In the genomic region with DNA sequence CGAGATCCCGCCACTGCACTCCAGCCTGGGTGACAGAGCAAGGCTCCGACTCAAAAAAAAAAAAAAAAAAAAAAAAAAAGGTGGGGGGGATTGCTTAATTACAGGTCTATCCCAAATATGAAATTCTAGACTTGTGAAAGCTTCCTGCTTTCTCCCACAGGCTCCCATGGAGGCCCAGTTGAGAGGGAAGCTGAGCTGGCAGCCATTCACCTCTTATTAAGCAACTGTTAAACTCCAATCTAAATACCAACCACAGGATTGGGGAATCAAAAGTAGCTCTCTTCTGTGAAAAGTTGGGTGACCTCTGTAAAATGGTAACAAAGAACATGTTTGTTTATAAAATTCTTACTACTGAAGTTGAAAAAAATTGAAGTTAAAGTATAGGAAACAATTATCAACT, we compare ENCODE assay signal across 27 cellular contexts. TPM values are rescaled to one million over a fixed set of nuclear protein-coding genes. Genes with fewer than 3 reads are reported as not detected.
A peak's percentile ranks its signal among the peaks of the same experiment; 100 is the strongest.
DNase-seq lines count a peak whose midpoint lies in the region; ATAC-seq and TF ChIP-seq lines count a peak whose summit lies in the region.
"Had no signal": no experiment of that assay in that cellular context is flagged by ENCODE, and none has a peak within 500 bp of the region (broad histone marks: within the 10 kb centered on the region; RNA-seq: fewer than 3 reads in every experiment).

No MANE protein-coding gene starts in this region.

- H3K9me3 Mint-ChIP-seq in activated T-cell treated with anti-CD3 and anti-CD28 coated beads, Interleukin-2, amount 50 U/mL, for 72 hours, result no peaks in the 10 kb centered on the region
- H3K9me3 Mint-ChIP-seq: activated CD4-positive, alpha-beta T cell treated with anti-CD3 and anti-CD28 coated beads, Interleukin-2, amount 10 ng/mL, durations not matched to agents 24 days and 14 days; activated naive CD4-positive, alpha-beta T cell treated with anti-CD3 and anti-CD28 coated beads, Interleukin-2, amount 10 ng/mL, durations not matched to agents 7 days and 5 days; activated T-cell treated with anti-CD3 and anti-CD28 coated beads, Interleukin-2, amount 50 U/mL, for 4 hours; neural crest cell had no signal

- no peak overlapping the region for H3K27ac ChIP-seq in testis
- H3K27ac ChIP-seq: C4-2B, coronary artery, sigmoid colon, stomach, upper lobe of left lung, VCaP had no signal

- no peaks in the 10 kb centered on the region for H3K27me3 Mint-ChIP-seq in activated T-cell treated with anti-CD3 and anti-CD28 coated beads, Interleukin-2, amount 50 U/mL, for 72 hours (ENCODE audit: low read depth)
- H3K27me3 Mint-ChIP-seq: activated CD4-positive, alpha-beta T cell treated with anti-CD3 and anti-CD28 coated beads, Interleukin-2, amount 10 ng/mL, durations not matched to agents 24 days and 14 days; activated naive CD4-positive, alpha-beta T cell treated with anti-CD3 and anti-CD28 coated beads, Interleukin-2, amount 10 ng/mL, durations not matched to agents 7 days and 5 days had no signal

- H3K36me3 Mint-ChIP-seq in activated T-cell treated with anti-CD3 and anti-CD28 coated beads, Interleukin-2, amount 50 U/mL, for 72 hours (ENCODE audit: insufficient read depth in 2 of 2), result peaks cover 0 to 7% of the 10 kb centered on the region in 2 donors

- no peaks in the 10 kb centered on the region for H3K9me3 ChIP-seq in testis
- H3K9me3 ChIP-seq: MG63, sigmoid colon, stomach, upper lobe of left lung had no signal

- no peak for DNase-seq in activated T-cell treated with anti-CD3 and anti-CD28 coated beads, Interleukin-2, amount 50 U/mL, for 72 hours
- no peak for DNase-seq in activated T-cell treated with anti-CD3 and anti-CD28 coated beads, Interleukin-2, amount 50 U/mL, for 48 hours
- DNase-seq in NOMO-1 treated with DMSO at 0.1 percent for 48 hours (lab: John Stamatoyannopoulos, UW; ENCODE audit: unreplicated experiment) (peak; percentile 27), fibroblast of mammary gland (ENCODE audit: low read depth) (peak; percentile 30), testis (peak; percentile 9), GDM1 (lab: John Stamatoyannopoulos, UW) (no peak), GM13977 (ENCODE audit: low spot score) (no peak)
- DNase-seq: activated CD4-positive, alpha-beta T cell treated with anti-CD3 and anti-CD28 coated beads, Interleukin-2, amount 10 ng/mL, durations not matched to agents 24 days and 14 days; activated naive CD4-positive, alpha-beta T cell treated with anti-CD3 and anti-CD28 coated beads, Interleukin-2, amount 10 ng/mL, durations not matched to agents 7 days and 5 days; activated T-cell treated with anti-CD3 and anti-CD28 coated beads, Interleukin-2, amount 50 U/mL, for 4 hours; GOT3; NCI-H146; NCI-H446 treated with DMSO at 0.1 percent for 48 hours; sigmoid colon; stomach; upper lobe of left lung had no signal

- intact Hi-C loops in testis (cut with DNase I; ENCODE audit: low total_unique reads), result no loop called here

- H3K27ac Mint-ChIP-seq in activated T-cell treated with anti-CD3 and anti-CD28 coated beads, Interleukin-2, amount 50 U/mL, for 72 hours, result peak overlapping the region; percentile 42
- H3K27ac Mint-ChIP-seq: activated CD4-positive, alpha-beta T cell treated with anti-CD3 and anti-CD28 coated beads, Interleukin-2, amount 10 ng/mL, durations not matched to agents 24 days and 14 days; activated naive CD4-positive, alpha-beta T cell treated with anti-CD3 and anti-CD28 coated beads, Interleukin-2, amount 10 ng/mL, durations not matched to agents 7 days and 5 days had no signal

- H3K36me3 ChIP-seq in testis (ENCODE audit: low read depth, missing control alignments), result no peaks in the 10 kb centered on the region

- no peak overlapping the region for H3K4me3 ChIP-seq in fibroblast of mammary gland (ENCODE audit: control insufficient read depth, low read depth, low read length)
- no peak overlapping the region for H3K4me3 ChIP-seq in testis
- H3K4me3 ChIP-seq: coronary artery, K562, MG63, sigmoid colon, stomach, upper lobe of left lung had no signal

- 87 to 93% methylated on average over 3 of the region's 3 CpGs for WGBS in testis, 2 donors

- no peaks in the 10 kb centered on the region for H3K4me1 Mint-ChIP-seq in activated T-cell treated with anti-CD3 and anti-CD28 coated beads, Interleukin-2, amount 50 U/mL, for 72 hours (ENCODE audit: low read depth)
- H3K4me1 Mint-ChIP-seq: activated CD4-positive, alpha-beta T cell treated with anti-CD3 and anti-CD28 coated beads, Interleukin-2, amount 10 ng/mL, durations not matched to agents 24 days and 14 days; activated naive CD4-positive, alpha-beta T cell treated with anti-CD3 and anti-CD28 coated beads, Interleukin-2, amount 10 ng/mL, durations not matched to agents 7 days and 5 days; neural crest cell had no signal

- no peaks in the 10 kb centered on the region for H3K4me1 ChIP-seq in testis
- H3K4me1 ChIP-seq: sigmoid colon, stomach, upper lobe of left lung had no signal

- no peak for TF ChIP-seq CTCF in fibroblast of mammary gland (conservative IDR thresholded peaks at IDR 0.05; ENCODE audit: control insufficient read depth, insufficient read depth, low read depth, low read length)
- TF ChIP-seq CTCF in testis (IDR thresholded peaks at IDR 0.05), result no peak
- TF ChIP-seq CTCF in GM13977 (IDR thresholded peaks at IDR 0.05; ENCODE audit: extremely low read depth, insufficient read depth, missing control alignments), result no peak

- no peak overlapping the region for H3K4me3 Mint-ChIP-seq in activated T-cell treated with anti-CD3 and anti-CD28 coated beads, Interleukin-2, amount 50 U/mL, for 72 hours
- H3K4me3 Mint-ChIP-seq: activated CD4-positive, alpha-beta T cell treated with anti-CD3 and anti-CD28 coated beads, Interleukin-2, amount 10 ng/mL, durations not matched to agents 24 days and 14 days; activated naive CD4-positive, alpha-beta T cell treated with anti-CD3 and anti-CD28 coated beads, Interleukin-2, amount 10 ng/mL, durations not matched to agents 7 days and 5 days; activated T-cell treated with anti-CD3 and anti-CD28 coated beads, Interleukin-2, amount 50 U/mL, for 4 hours; neural crest cell had no signal

- H3K27me3 ChIP-seq in testis, result no peaks in the 10 kb centered on the region
- H3K27me3 ChIP-seq: MG63, sigmoid colon, stomach, upper lobe of left lung had no signal

- no peak for ATAC-seq in activated T-cell treated with anti-CD3 and anti-CD28 coated beads, Interleukin-2, amount 50 U/mL, for 72 hours (replicated peaks in 1 of 2)
- ATAC-seq in HG02870 (IDR thresholded peaks at IDR 0.05; ENCODE audit: unreplicated experiment), result no peak
- ATAC-seq: activated T-cell treated with anti-CD3 and anti-CD28 coated beads, Interleukin-2, amount 50 U/mL, for 4 hours; esophagus mucosa had no signal

- in situ Hi-C loops in GM13977 (cut with MboI; ENCODE audit: low pct_unique_long_range_greater_than_20kb, low sequenced_read_pairs, unreplicated experiment), result no loop called here

- no peak for TF ChIP-seq POLR2A in testis (IDR thresholded peaks at IDR 0.05)

RNA-seq across cellular contexts. Expression of gene STAC2, which starts 45.8 kb away (rescaled TPM):
- total RNA-seq in activated T-cell treated with anti-CD3 and anti-CD28 coated beads, Interleukin-2, amount 50 U/mL, for 72 hours, result under 1 TPM in 1 of 2 donors, not detected in 1; 0.07 TPM
- under 1 TPM; 0.24 to 0.37 TPM for total RNA-seq in testis
- 1.1 TPM for polyA plus RNA-seq in testis (ENCODE audit: insufficient read depth, low read depth, low replicate concordance)
- total RNA-seq: A172; activated CD4-positive, alpha-beta T cell treated with anti-CD3 and anti-CD28 coated beads, Interleukin-2, amount 10 ng/mL, durations not matched to agents 24 days and 14 days; activated T-cell treated with anti-CD3 and anti-CD28 coated beads, Interleukin-2, amount 50 U/mL, for 4 hours; bronchial epithelial cell; K562; T-helper 2 cell treated with Interferon-gamma antibody and Interleukin-4, amounts not matched to agents 100 ng/mL and 5 ng/mL, for 36 hours had no signal
- polyA plus RNA-seq: K562 had no signal

Comparison
In these comparisons a context has a peak if more than half of its experiments do, and no peak if none do; other contexts are left out.
1. DNase-seq: peak in NOMO-1 treated with DMSO at 0.1 percent for 48 hours (single experiment), fibroblast of mammary gland (single experiment) and testis (single experiment); none in activated T-cell treated with anti-CD3 and anti-CD28 coated beads, Interleukin-2, amount 50 U/mL, for 72 hours (0 of 2), activated T-cell treated with anti-CD3 and anti-CD28 coated beads, Interleukin-2, amount 50 U/mL, for 48 hours (0 of 2), GDM1 (single experiment) and GM13977 (single experiment).